ENCODE assay signal across 23 cellular contexts in the genomic region with DNA sequence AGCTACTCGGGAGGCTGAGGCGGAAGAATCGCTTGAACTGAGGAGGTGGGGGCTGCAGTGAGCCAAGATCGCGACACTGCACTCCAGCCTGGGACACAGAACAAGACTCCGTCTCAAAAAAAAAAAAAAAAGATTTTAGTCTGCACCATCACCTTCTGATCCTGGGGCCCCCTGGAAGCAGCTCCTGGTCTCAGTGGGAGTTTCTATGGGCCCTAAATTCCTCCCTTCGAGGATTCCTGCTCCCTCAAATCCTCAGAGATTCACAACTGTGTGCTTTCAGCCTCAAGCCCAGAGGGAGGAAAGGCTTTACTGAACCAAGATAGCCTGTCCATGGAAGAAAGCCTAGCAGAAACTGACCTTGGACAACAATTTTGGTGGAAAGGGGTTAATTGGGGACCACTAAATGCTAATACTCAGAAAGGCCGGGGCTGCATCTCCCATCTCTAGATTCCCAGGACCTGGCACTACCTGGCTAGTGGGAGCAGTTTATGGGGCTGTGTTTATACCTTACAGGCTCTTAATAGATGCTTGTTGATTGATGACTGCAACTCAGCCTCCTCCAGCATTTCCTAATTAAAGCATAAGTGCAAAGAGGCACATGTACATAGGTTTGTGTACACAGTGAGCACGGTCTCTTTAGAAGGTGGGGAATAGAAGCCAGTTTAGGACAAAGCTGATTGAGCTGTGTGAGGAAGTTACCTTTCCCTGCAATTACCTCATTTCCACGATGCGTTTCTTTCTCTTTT. TPM values are rescaled to one million over a fixed set of nuclear protein-coding genes. Genes with fewer than 3 reads are reported as not detected.
A peak's percentile ranks its signal among the peaks of the same experiment; 100 is the strongest.
DNase-seq lines count a peak whose midpoint lies in the region; ATAC-seq and TF ChIP-seq lines count a peak whose summit lies in the region.
"Had no signal": no experiment of that assay in that cellular context is flagged by ENCODE, and none has a peak within 500 bp of the region (broad histone marks: within the 10 kb centered on the region; RNA-seq: fewer than 3 reads in every experiment).

No MANE protein-coding gene starts in this region.

- DNase-seq in NCI-H748 (lab: John Stamatoyannopoulos, UW; ENCODE audit: unreplicated experiment) (peak; percentile 13), NCI-H748 treated with DMSO at 0.1 percent for 48 hours (lab: John Stamatoyannopoulos, UW) (no peak), cerebellar cortex (ENCODE audit: low spot score) (peak; percentile 81), upper lobe of right lung (no peak), stomach (no peak), hippocampal formation (lab: John Stamatoyannopoulos, UW) (no peak), NCI-H2227 treated with DMSO at 0.1 percent for 48 hours (lab: John Stamatoyannopoulos, UW) (no peak)
- DNase-seq: AML-193; CD8-positive, alpha-beta memory T cell; H9; KBM-7; NCI-H1092 treated with DMSO at 0.1 percent for 48 hours; NCI-H1694; NCI-H2081; NCI-H510A; NCI-H82 had no signal

- no peaks in the 10 kb centered on the region for H3K4me1 ChIP-seq in upper lobe of right lung
- peaks cover 0 to 20% (median 12%) of the 10 kb centered on the region in 4 donors for H3K4me1 ChIP-seq in stomach
- H3K4me1 ChIP-seq: SJSA1 had no signal

- TF ChIP-seq CTCF in nephron (IDR thresholded peaks at IDR 0.05; ENCODE audit: unreplicated experiment in 3 of 3): no peak
- no peak for TF ChIP-seq CTCF in upper lobe of right lung (IDR thresholded peaks at IDR 0.05)
- TF ChIP-seq CTCF in stomach (IDR thresholded peaks at IDR 0.05): no peak

- H3K36me3 Mint-ChIP-seq in nephron (ENCODE audit: low read depth): no peaks in the 10 kb centered on the region
- H3K36me3 Mint-ChIP-seq: CD8-positive, alpha-beta memory T cell had no signal

- H3K4me3 ChIP-seq in upper lobe of right lung: peak overlapping the region; percentile 35
- no peak overlapping the region for H3K4me3 ChIP-seq in stomach
- H3K4me3 ChIP-seq: SJSA1 had no signal

- 81 to 88% (median 86%) methylated on average over 11 of the region's 11 CpGs for WGBS in stomach, 5 donors

- no peak for TF ChIP-seq POLR2A in stomach (IDR thresholded peaks at IDR 0.05)

- H3K27me3 ChIP-seq in upper lobe of right lung (peaks cover 7% of the 10 kb centered on the region), stomach (peaks cover 0 to 62% (median 8%) of the 10 kb centered on the region in 3 donors)
- H3K27me3 ChIP-seq: SJSA1 had no signal

- H3K4me1 Mint-ChIP-seq in nephron: no peaks in the 10 kb centered on the region

- peak overlapping the region; percentile 41 to 69 (median 66) for H3K4me3 Mint-ChIP-seq in nephron
- H3K4me3 Mint-ChIP-seq: CD8-positive, alpha-beta memory T cell had no signal

- H3K27me3 Mint-ChIP-seq in nephron (ENCODE audit: low read depth): peaks cover 71% of the 10 kb centered on the region

- no peak for ATAC-seq in upper lobe of right lung

- H3K36me3 ChIP-seq in upper lobe of right lung: no peaks in the 10 kb centered on the region
- H3K36me3 ChIP-seq in stomach: no peaks in the 10 kb centered on the region
- H3K36me3 ChIP-seq: SJSA1 had no signal

- TF ChIP-seq EP300 in stomach (IDR thresholded peaks at IDR 0.05): no peak

- no peaks in the 10 kb centered on the region for H3K9me3 Mint-ChIP-seq in nephron
- H3K9me3 Mint-ChIP-seq: H9 had no signal

- H3K9me3 ChIP-seq in upper lobe of right lung: no peaks in the 10 kb centered on the region
- no peaks in the 10 kb centered on the region for H3K9me3 ChIP-seq in stomach
- H3K9me3 ChIP-seq: SJSA1 had no signal

- intact Hi-C loops in upper lobe of right lung (cut with DNase I): loop anchor here (10.0 kb wide), 1 partner anchor 663 kb away; no protein-coding TSS in a partner anchor
- intact Hi-C loops in stomach (cut with DNase I; ENCODE audit: low total_unique reads): loop anchor here (10.0 kb wide), 1 partner anchor 663 kb away; no protein-coding TSS in a partner anchor

- peak overlapping the region in 1 of 3 experiments; percentile 37 for H3K27ac Mint-ChIP-seq in nephron
- H3K27ac Mint-ChIP-seq: H9 had no signal

- H3K27ac ChIP-seq in upper lobe of right lung (no peak overlapping the region), stomach (no peak overlapping the region)
- H3K27ac ChIP-seq: C4-2B, HL-60, SJSA1 had no signal

RNA-seq across cellular contexts. Expression of a gene that starts 9.2 kb away (rescaled TPM):
- total RNA-seq in upper lobe of right lung (58.7 TPM), stomach (100 to 1,000 TPM in 1 of 5 donors, 10 to 100 TPM in 4; 17.1 to 170 (median 65.0) TPM)
- polyA plus RNA-seq in stomach: 10 to 100 TPM in 1 of 3 donors, 1 to 10 TPM in 2; 3.9 to 18.3 (median 5.0) TPM
- total RNA-seq: A172, OCI-LY7 had no signal
- polyA plus RNA-seq: AG04450 had no signal

Comparison
In these comparisons a context has a peak if more than half of its experiments do, and no peak if none do; other contexts are left out.
1. DNase-seq: peak in NCI-H748 (single experiment) and cerebellar cortex (single experiment); none in NCI-H748 treated with DMSO at 0.1 percent for 48 hours (single experiment), upper lobe of right lung (single experiment), stomach (single experiment), hippocampal formation (0 of 2) and NCI-H2227 treated with DMSO at 0.1 percent for 48 hours (single experiment).